27 cellular contexts compared by ENCODE assay signal in the genomic region with DNA sequence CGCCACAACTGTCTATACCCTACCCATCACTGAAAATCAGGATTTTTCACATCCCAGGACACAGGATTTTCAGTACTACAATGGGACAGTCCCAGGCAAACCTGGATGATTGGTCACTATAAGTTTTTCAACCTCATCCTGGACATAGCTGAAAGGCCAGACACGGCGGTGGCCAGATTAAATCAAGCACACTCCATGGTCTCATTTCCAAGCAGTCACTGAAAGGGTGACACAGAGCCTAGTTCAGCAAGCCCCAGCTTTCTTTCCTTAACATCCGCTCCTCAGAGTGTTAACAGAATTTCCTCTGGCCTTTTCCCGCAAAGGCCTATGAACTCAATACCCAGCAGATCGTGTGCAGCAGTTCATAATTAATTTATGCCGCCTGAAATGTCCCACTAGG.
"Had no signal": no experiment of that assay in that cellular context is flagged by ENCODE, and none has a peak within 500 bp of the region (broad histone marks: within the 10 kb centered on the region; RNA-seq: fewer than 3 reads in every experiment).

No MANE protein-coding gene starts in this region.

- DNase-seq: activated CD4-positive, alpha-beta memory T cell treated with anti-CD3 and anti-CD28 coated beads, Interleukin-2, amount 10 ng/mL, durations not matched to agents 7 days and 5 days; activated CD4-positive, alpha-beta T cell treated with anti-CD3 and anti-CD28 coated beads for 1 hour; activated CD4-positive, alpha-beta T cell treated with anti-CD3 and anti-CD28 coated beads for 4 hours; activated CD4-positive, alpha-beta T cell treated with anti-CD3 and anti-CD28 coated beads, Interleukin-2, amount 10 ng/mL, durations not matched to agents 7 days and 5 days; activated CD4-positive, alpha-beta T cell treated with anti-CD3 and anti-CD28 coated beads, Interleukin-2, amount 50 U/mL, for 4 hours; activated CD8-positive, alpha-beta memory T cell treated with anti-CD3 and anti-CD28 coated beads, Interleukin-2, amount 50 U/mL, for 4 hours; activated effector memory CD4-positive, alpha-beta T cell treated with anti-CD3 and anti-CD28 coated beads, Interleukin-2, amount 50 U/mL, for 16 hours; activated naive CD4-positive, alpha-beta T cell treated with anti-CD3 and anti-CD28 coated beads for 36 hours; activated naive CD8-positive, alpha-beta T cell treated with anti-CD3 and anti-CD28 coated beads for 36 hours; activated naive CD8-positive, alpha-beta T cell treated with anti-CD3 and anti-CD28 coated beads, Interleukin-2, amount 50 U/mL, for 24 hours; activated T-cell treated with anti-CD3 and anti-CD28 coated beads, Interleukin-2, amount 50 U/mL, for 1 hour; activated T-cell treated with anti-CD3 and anti-CD28 coated beads, Interleukin-2, amount 50 U/mL, for 48 hours; amygdala; aorta; body of pancreas; caudate nucleus; cortex of kidney; dermis blood vessel endothelial cell; effector CD8-positive, alpha-beta T cell; erythroblast; foreskin keratinocyte; gastrocnemius medialis; T-helper 2 cell had no signal

- ATAC-seq: activated naive CD8-positive, alpha-beta T cell treated with anti-CD3 and anti-CD28 coated beads, Interleukin-2, amount 50 U/mL, for 24 hours; body of pancreas; foreskin keratinocyte; gastrocnemius medialis; WTC11 had no signal

- H3K36me3 Mint-ChIP-seq: activated naive CD4-positive, alpha-beta T cell treated with anti-CD3 and anti-CD28 coated beads, Interleukin-2, amount 50 U/mL, for 24 hours; activated naive CD8-positive, alpha-beta T cell treated with anti-CD3 and anti-CD28 coated beads for 36 hours had no signal

- H3K4me3 Mint-ChIP-seq: activated CD4-positive, alpha-beta memory T cell treated with anti-CD3 and anti-CD28 coated beads, Interleukin-2, amount 10 ng/mL, durations not matched to agents 7 days and 5 days; activated CD4-positive, alpha-beta T cell treated with anti-CD3 and anti-CD28 coated beads, Interleukin-2, amount 10 ng/mL, durations not matched to agents 7 days and 5 days; activated naive CD4-positive, alpha-beta T cell treated with anti-CD3 and anti-CD28 coated beads for 36 hours; activated naive CD4-positive, alpha-beta T cell treated with anti-CD3 and anti-CD28 coated beads, Interleukin-2, amount 50 U/mL, for 24 hours; activated naive CD8-positive, alpha-beta T cell treated with anti-CD3 and anti-CD28 coated beads for 36 hours; activated naive CD8-positive, alpha-beta T cell treated with anti-CD3 and anti-CD28 coated beads, Interleukin-2, amount 50 U/mL, for 24 hours; activated T-helper 1 cell treated with anti-CD3 and anti-CD28 coated beads, Interleukin-12 subunit alpha, Interleukin-12 subunit beta, Interleukin-2, Interleukin-4 antibody, amounts not matched to agents 30 ng/mL and 10 ng/mL and 1 ng/mL, durations not matched to agents 14 hours and 24 hours and 36 hours; WTC11 had no signal

- H3K4me1 Mint-ChIP-seq: activated naive CD4-positive, alpha-beta T cell treated with anti-CD3 and anti-CD28 coated beads, Interleukin-2, amount 50 U/mL, for 24 hours; activated naive CD8-positive, alpha-beta T cell treated with anti-CD3 and anti-CD28 coated beads, Interleukin-2, amount 50 U/mL, for 24 hours; WTC11 had no signal

- H3K27ac Mint-ChIP-seq: activated CD4-positive, alpha-beta memory T cell treated with anti-CD3 and anti-CD28 coated beads, Interleukin-2, amount 10 ng/mL, durations not matched to agents 7 days and 5 days; activated CD4-positive, alpha-beta T cell treated with anti-CD3 and anti-CD28 coated beads, Interleukin-2, amount 10 ng/mL, durations not matched to agents 7 days and 5 days; activated naive CD4-positive, alpha-beta T cell treated with anti-CD3 and anti-CD28 coated beads for 36 hours; activated naive CD4-positive, alpha-beta T cell treated with anti-CD3 and anti-CD28 coated beads, Interleukin-2, amount 50 U/mL, for 24 hours; activated naive CD8-positive, alpha-beta T cell treated with anti-CD3 and anti-CD28 coated beads for 36 hours; activated naive CD8-positive, alpha-beta T cell treated with anti-CD3 and anti-CD28 coated beads, Interleukin-2, amount 50 U/mL, for 24 hours; activated T-helper 1 cell treated with anti-CD3 and anti-CD28 coated beads, Interleukin-12 subunit alpha, Interleukin-12 subunit beta, Interleukin-2, Interleukin-4 antibody, amounts not matched to agents 30 ng/mL and 10 ng/mL and 1 ng/mL, durations not matched to agents 14 hours and 24 hours and 36 hours; activated T-helper 2 cell treated with anti-CD3 and anti-CD28 coated beads, Interferon-gamma antibody, Interleukin-2, Interleukin-4, amounts not matched to agents 10 μg/mL and 5 μg/mL and 100 μg/mL, durations not matched to agents 14 hours and 24 hours and 36 hours; WTC11 had no signal
